ENCODE assay signal across 12 cellular contexts in the genomic region with DNA sequence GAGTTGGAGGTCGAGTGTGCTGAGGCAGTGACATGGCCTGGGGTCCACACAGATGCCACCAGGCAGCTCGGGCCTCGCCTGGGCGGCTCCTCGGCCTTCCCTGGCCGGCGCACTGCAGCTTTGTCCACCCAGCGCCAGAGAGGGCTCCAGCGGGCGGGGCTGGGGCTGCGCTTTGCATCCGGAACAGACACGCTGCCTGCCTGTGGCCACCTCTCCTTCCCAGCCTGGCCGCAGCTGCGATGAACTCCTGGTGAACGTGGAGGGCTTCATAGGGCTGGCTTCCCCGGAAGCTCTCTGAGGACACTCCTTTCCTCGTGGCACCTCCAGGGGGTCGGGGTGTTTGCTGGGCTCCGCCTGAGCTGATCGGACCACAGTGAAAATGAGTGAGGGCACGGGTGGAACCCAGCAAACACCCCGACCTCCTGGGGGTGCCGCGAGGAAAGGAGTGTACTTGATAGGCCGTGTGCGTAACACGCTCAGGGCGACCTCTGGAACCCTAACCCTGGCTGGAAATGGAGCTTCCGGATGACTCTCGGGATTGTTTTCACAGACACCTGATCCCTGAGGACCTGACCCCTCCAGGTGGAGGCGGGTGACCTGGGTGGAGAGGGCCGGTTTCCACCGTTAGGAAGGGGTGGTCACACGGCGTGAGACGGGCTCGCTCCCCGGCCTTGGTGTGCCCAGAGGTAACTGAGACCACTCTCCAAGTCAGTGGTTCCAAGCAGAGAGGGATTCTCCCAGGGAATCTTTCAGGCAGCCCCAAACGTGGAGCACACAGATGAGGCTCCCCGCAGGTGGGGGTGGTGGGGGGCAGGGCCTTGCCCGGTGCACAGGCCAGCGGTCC. TPM values are rescaled to one million over a fixed set of nuclear protein-coding genes. Genes with fewer than 3 reads are reported as not detected.
DNase-seq lines count a peak whose midpoint lies in the region; ATAC-seq and TF ChIP-seq lines count a peak whose summit lies in the region.
"Had no signal": no experiment of that assay in that cellular context is flagged by ENCODE, and none has a peak within 500 bp of the region (broad histone marks: within the 10 kb centered on the region; RNA-seq: fewer than 3 reads in every experiment).

No MANE protein-coding gene starts in this region.

- H3K36me3 ChIP-seq in gastroesophageal sphincter (no peaks in the 10 kb centered on the region), ovary (no peaks in the 10 kb centered on the region), smooth muscle cell (ENCODE audit: low read depth) (no peaks in the 10 kb centered on the region)
- H3K36me3 ChIP-seq: SJSA1 had no signal

- no peaks in the 10 kb centered on the region for H3K79me2 ChIP-seq in smooth muscle cell (ENCODE audit: low read depth)
- H3K79me2 ChIP-seq: parathyroid adenoma had no signal

- TF ChIP-seq POLR2A in gastroesophageal sphincter (IDR thresholded peaks at IDR 0.05) (no peak), ovary (IDR thresholded peaks at IDR 0.05) (no peak)

- intact Hi-C loops in ovary (cut with DNase I): loop anchor here in 1 of 4 donors (10.0 kb wide), 1 partner anchor 60 kb away; no protein-coding TSS in a partner anchor

- H2AFZ ChIP-seq in smooth muscle cell (ENCODE audit: low read depth): no peak overlapping the region
- H2AFZ ChIP-seq: parathyroid adenoma had no signal

- 79% methylated on average over 4 of the region's 43 CpGs; no CpG with 5 or more reads in 1 of the 2 donors for WGBS in gastroesophageal sphincter (ENCODE audit: low coverage in 1 of 2), 2 donors
- 56 to 71% (median 70%) methylated on average over 40 to 43 of the region's 43 CpGs for whole genome bisulfite sequencing in ovary, 3 donors
- WGBS in smooth muscle cell (ENCODE audit: low lambda C conversion rate): 85% methylated on average over 41 of the region's 43 CpGs

- no peaks in the 10 kb centered on the region for H3K27me3 ChIP-seq in gastroesophageal sphincter
- no peaks in the 10 kb centered on the region for H3K27me3 ChIP-seq in ovary
- H3K27me3 ChIP-seq in smooth muscle cell (ENCODE audit: low read depth): no peaks in the 10 kb centered on the region
- H3K27me3 ChIP-seq: SJSA1 had no signal

- H3K9ac ChIP-seq in smooth muscle cell (ENCODE audit: low read depth): no peak overlapping the region
- H3K9ac ChIP-seq: parathyroid adenoma had no signal

- TF ChIP-seq CTCF in AG09319 (IDR thresholded peaks at IDR 0.05; ENCODE audit: low read depth, low read length) (no peak), gastroesophageal sphincter (IDR thresholded peaks at IDR 0.05) (no peak), ovary (IDR thresholded peaks at IDR 0.05) (no peak), smooth muscle cell (IDR thresholded peaks at IDR 0.05; ENCODE audit: borderline replicate concordance, insufficient read depth, poor library complexity, severe bottlenecking) (no peak)

- H3K27ac ChIP-seq in gastroesophageal sphincter (peak overlapping the region in 2 of 4 donors; percentile 24 to 63), ovary (no peak overlapping the region), smooth muscle cell (ENCODE audit: low read depth) (no peak overlapping the region)
- H3K27ac ChIP-seq: parathyroid adenoma, SJSA1 had no signal

- H3F3A ChIP-seq in smooth muscle cell (ENCODE audit: low read depth): no peaks in the 10 kb centered on the region

- H4K20me1 ChIP-seq in smooth muscle cell (ENCODE audit: low read depth): no peaks in the 10 kb centered on the region

- TF ChIP-seq EP300 in gastroesophageal sphincter (IDR thresholded peaks at IDR 0.05) (no peak), ovary (IDR thresholded peaks at IDR 0.05) (no peak)

- H3K4me3 ChIP-seq in gastroesophageal sphincter (peak overlapping the region in 1 of 2 donors; percentile 37), ovary (peak overlapping the region; percentile 6), smooth muscle cell (no peak overlapping the region)
- H3K4me3 ChIP-seq: SJSA1 had no signal

- ATAC-seq in gastroesophageal sphincter: peak; percentile 62
- ATAC-seq in HG03159 (IDR thresholded peaks at IDR 0.05; ENCODE audit: unreplicated experiment): no peak
- ATAC-seq: activated CD8-positive, alpha-beta T cell treated with anti-CD3 and anti-CD28 coated beads, Interleukin-2, amount 10 ng/mL, durations not matched to agents 7 days and 5 days had no signal

- H3K4me1 ChIP-seq in gastroesophageal sphincter (peaks cover 0 to 19% (median 5%) of the 10 kb centered on the region in 3 donors), ovary (ENCODE audit: insufficient read depth) (peaks cover 2% of the 10 kb centered on the region), smooth muscle cell (ENCODE audit: low read depth) (peaks cover 5% of the 10 kb centered on the region)

- H3K9me3 ChIP-seq in gastroesophageal sphincter (no peaks in the 10 kb centered on the region), ovary (no peaks in the 10 kb centered on the region), smooth muscle cell (replicated peaks; ENCODE audit: low read depth) (no peaks in the 10 kb centered on the region)
- H3K9me3 ChIP-seq: SJSA1 had no signal

- DNase-seq in AG09319 (ENCODE audit: extremely low read depth, low read depth) (peak; percentile 7), RPMI8226 (peak; percentile 51), ovary (peak in 3 of 5 donors; percentile 39 to 68 (median 46)), DMS153 treated with DMSO at 0.1 percent for 48 hours (lab: John Stamatoyannopoulos, UW; ENCODE audit: unreplicated experiment) (no peak), smooth muscle cell (lab: John Stamatoyannopoulos, UW; ENCODE audit: unreplicated experiment) (no peak), NCI-H2107 (lab: John Stamatoyannopoulos, UW) (no peak)
- DNase-seq: activated CD8-positive, alpha-beta T cell treated with anti-CD3 and anti-CD28 coated beads, Interleukin-2, amount 10 ng/mL, durations not matched to agents 7 days and 5 days; CD4-positive, CD25-positive, alpha-beta regulatory T cell had no signal

- H3K4me2 ChIP-seq in smooth muscle cell: no peak overlapping the region

RNA-seq across cellular contexts. Expression of a gene that starts 31.8 kb away (rescaled TPM):
- 10 to 100 TPM; 45.1 to 78.9 (median 55.3) TPM for total RNA-seq in gastroesophageal sphincter
- total RNA-seq in ovary: 10 to 100 TPM; 23.0 to 82.2 (median 71.8) TPM
- polyA plus RNA-seq in ovary: 10 to 100 TPM; 12.4 to 53.2 TPM
- 8.9 and 13.7 TPM in 2 replicates for total RNA-seq in smooth muscle cell
- polyA plus RNA-seq in smooth muscle cell: 23.1 and 25.3 TPM in 2 replicates

Comparison
In these comparisons a context has a peak if more than half of its experiments do, and no peak if none do; other contexts are left out.
1. DNase-seq: peak in AG09319 (single experiment), RPMI8226 (single experiment) and ovary (3 of 5); none in DMS153 treated with DMSO at 0.1 percent for 48 hours (single experiment), smooth muscle cell (single experiment) and NCI-H2107 (single experiment).